ENCODE assay signal across 28 cellular contexts in genomic region chr13:111462221-111462764, GRCh38.
"Had no signal": no experiment of that assay in that cellular context is flagged by ENCODE, and none has a peak within 500 bp of the region (broad histone marks: within the 10 kb centered on the region; RNA-seq: fewer than 3 reads in every experiment).

No MANE protein-coding gene starts in this region.

- DNase-seq: hippocampal formation; kidney glomerular epithelial cell; left cardiac atrium; left lung; lower lobe of right lung; mammary epithelial cell; mesenchymal stem cell; naive thymus-derived CD8-positive, alpha-beta T cell; occipital lobe; ovary; right lobe of liver; stimulated activated CD4-positive, alpha-beta T cell treated with anti-CD3 and anti-CD28 coated beads, Interleukin-12 subunit alpha, Interleukin-12 subunit beta, amount 100 ng/mL, for 4 hours; stimulated activated CD4-positive, alpha-beta T cell treated with anti-CD3 and anti-CD28 coated beads, Interleukin-15, amount 100 ng/mL, for 24 hours; stimulated activated CD4-positive, alpha-beta T cell treated with anti-CD3 and anti-CD28 coated beads, Interleukin-2, amount 100 ng/mL, for 24 hours; stimulated activated CD4-positive, alpha-beta T cell treated with anti-CD3 and anti-CD28 coated beads, Interleukin-4, amount 100 ng/mL, for 1 hour; stimulated activated naive B cell treated with anti-CD40 and anti-IgM and Interleukin-4, amounts not matched to agents 10 μg/mL and 1 μg/mL and 100 μg/mL, for 72 hours; stimulated activated naive CD8-positive, alpha-beta T cell treated with anti-CD3 and anti-CD28 coated beads, Interleukin-15, Interleukin-2, amounts not matched to agents 100 U/mL and 50 U/mL, for 24 hours; stomach; testis; thyroid gland; transverse colon had no signal

- H3K36me3 Mint-ChIP-seq: naive thymus-derived CD8-positive, alpha-beta T cell; stimulated activated naive B cell treated with anti-CD40 and anti-IgM and Interleukin-4, amounts not matched to agents 10 μg/mL and 1 μg/mL and 100 μg/mL, for 72 hours had no signal

- ATAC-seq: left cardiac atrium; left lung; naive thymus-derived CD8-positive, alpha-beta T cell; stimulated activated naive CD8-positive, alpha-beta T cell treated with anti-CD3 and anti-CD28 coated beads, Interleukin-15, Interleukin-2, amounts not matched to agents 100 U/mL and 50 U/mL, for 24 hours had no signal

- H3K9me3 ChIP-seq: left lung, lower lobe of right lung, neutrophil, ovary, right lobe of liver, testis, thyroid gland, transverse colon, upper lobe of left lung had no signal

- H3K27ac Mint-ChIP-seq: nephron; progenitor cell of endocrine pancreas; stimulated activated naive B cell treated with anti-CD40 and anti-IgM and Interleukin-4, amounts not matched to agents 10 μg/mL and 1 μg/mL and 100 μg/mL, for 72 hours had no signal

- H3K4me1 ChIP-seq: left lung, lower lobe of right lung, right atrium auricular region, right lobe of liver, testis, thyroid gland, transverse colon, upper lobe of left lung had no signal

- H3K4me3 Mint-ChIP-seq: naive thymus-derived CD8-positive, alpha-beta T cell; nephron; neural crest cell; stimulated activated naive B cell treated with anti-CD40 and anti-IgM and Interleukin-4, amounts not matched to agents 10 μg/mL and 1 μg/mL and 100 μg/mL, for 72 hours had no signal

- H3K4me3 ChIP-seq: left lung, lower lobe of right lung, ovary, right atrium auricular region, right lobe of liver, skin epidermis, stomach, testis, thyroid gland, transverse colon, upper lobe of left lung had no signal

- H3K36me3 ChIP-seq: left lung, lower lobe of right lung, neutrophil, ovary, right atrium auricular region, right lobe of liver, stomach, thyroid gland, transverse colon, upper lobe of left lung had no signal

- H3K27ac ChIP-seq: left lung, lower lobe of right lung, neutrophil, ovary, right atrium auricular region, right lobe of liver, skin epidermis, stomach, testis, thyroid gland, transverse colon, upper lobe of left lung had no signal

- H3K4me1 Mint-ChIP-seq: nephron, neural crest cell had no signal

- H3K9me3 Mint-ChIP-seq: nephron; neural crest cell; stimulated activated naive B cell treated with anti-CD40 and anti-IgM and Interleukin-4, amounts not matched to agents 10 μg/mL and 1 μg/mL and 100 μg/mL, for 72 hours had no signal

- H3K27me3 ChIP-seq: ovary, right atrium auricular region, right lobe of liver, testis, thyroid gland, upper lobe of left lung had no signal
